ENCODE assay signal across 25 cellular contexts in the genomic region with DNA sequence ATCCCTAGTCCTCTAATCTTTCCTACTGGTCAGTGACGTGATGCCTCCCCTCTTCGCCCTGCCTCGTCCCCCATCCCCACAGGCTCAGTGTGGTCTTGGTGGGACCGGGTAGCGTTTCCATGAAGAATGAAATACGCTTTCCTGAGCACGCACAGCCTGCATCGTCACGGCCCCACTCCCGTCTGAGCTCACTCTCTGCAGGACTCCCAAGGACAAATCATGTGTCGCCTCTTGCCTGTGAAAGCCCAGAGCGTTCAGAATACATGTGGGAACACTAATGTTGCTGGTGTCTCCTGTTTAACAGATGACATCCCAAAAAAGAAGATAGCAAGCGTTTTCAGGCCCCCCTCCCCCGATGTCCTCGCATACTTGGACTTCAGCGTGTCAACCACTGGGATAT. TPM values are rescaled to one million over a fixed set of nuclear protein-coding genes. Genes with fewer than 3 reads are reported as not detected.
DNase-seq lines count a peak whose midpoint lies in the region; ATAC-seq lines count a peak whose summit lies in the region.
"Had no signal": no experiment of that assay in that cellular context is flagged by ENCODE, and none has a peak within 500 bp of the region (broad histone marks: within the 10 kb centered on the region; RNA-seq: fewer than 3 reads in every experiment).

No MANE protein-coding gene starts in this region.

- intact Hi-C loops in Right ventricle myocardium inferior (cut with DNase I), result no loop called here
- intact Hi-C loops in cardiac septum (cut with DNase I), result no loop called here

- peaks cover 58% of the 10 kb centered on the region for H3K36me3 Mint-ChIP-seq in effector memory CD8-positive, alpha-beta T cell (ENCODE audit: insufficient read depth)
- peaks cover 33 to 58% (median 54%) of the 10 kb centered on the region in 3 donors for H3K36me3 Mint-ChIP-seq in immature natural killer cell
- H3K36me3 Mint-ChIP-seq in activated naive CD4-positive, alpha-beta T cell treated with anti-CD3 and anti-CD28 coated beads, Interleukin-2, amount 50 U/mL, for 72 hours, result peaks cover 11 to 23% of the 10 kb centered on the region in 2 donors

- DNase-seq in Right ventricle myocardium inferior (ENCODE audit: missing footprints) (no peak), cardiac septum (ENCODE audit: low spot score) (no peak), immature natural killer cell (no peak), COR-L47 (lab: John Stamatoyannopoulos, UW) (no peak), Kasumi-1 (lab: John Stamatoyannopoulos, UW) (no peak)
- no peak for DNase-seq in effector memory CD8-positive, alpha-beta T cell
- DNase-seq in activated naive CD4-positive, alpha-beta T cell treated with anti-CD3 and anti-CD28 coated beads, Interleukin-2, amount 50 U/mL, for 72 hours (ENCODE audit: low spot score in 2 of 2), result no peak
- DNase-seq: ACHN; activated naive CD4-positive, alpha-beta T cell treated with Interleukin-2 at 50 U/mL for 16 hours; activated T-cell treated with anti-CD3 and anti-CD28 coated beads, Interleukin-2, amount 50 U/mL, for 4 hours; amniotic stem cell; BE2C; head of caudate nucleus; KG1; MM.1S; NCI-H2029 treated with DMSO at 0.1 percent for 48 hours; NCI-H526 treated with DMSO at 0.1 percent for 48 hours; Peyer's patch; retina; stimulated activated CD4-positive, alpha-beta T cell treated with anti-CD3 and anti-CD28 coated beads, Interleukin-2, amount 100 ng/mL, for 48 hours; trophoblast cell had no signal

- ATAC-seq in Right ventricle myocardium inferior (peak; percentile 81), GM21825 (IDR thresholded peaks at IDR 0.05; ENCODE audit: unreplicated experiment) (no peak)
- ATAC-seq in effector memory CD8-positive, alpha-beta T cell (replicated peaks), result no peak
- no peak for ATAC-seq in activated naive CD4-positive, alpha-beta T cell treated with anti-CD3 and anti-CD28 coated beads, Interleukin-2, amount 50 U/mL, for 72 hours
- ATAC-seq: activated T-cell treated with anti-CD3 and anti-CD28 coated beads, Interleukin-2, amount 50 U/mL, for 4 hours had no signal

- peak overlapping the region; percentile 70 to 91 for H3K27ac Mint-ChIP-seq in effector memory CD8-positive, alpha-beta T cell
- peak overlapping the region; percentile 40 to 89 (median 82) for H3K27ac Mint-ChIP-seq in immature natural killer cell
- peak overlapping the region in 1 of 2 donors; percentile 44 for H3K27ac Mint-ChIP-seq in activated naive CD4-positive, alpha-beta T cell treated with anti-CD3 and anti-CD28 coated beads, Interleukin-2, amount 50 U/mL, for 72 hours

- peaks cover 40 to 59% of the 10 kb centered on the region in 2 donors for H3K4me1 Mint-ChIP-seq in effector memory CD8-positive, alpha-beta T cell (ENCODE audit: low read depth in 2 of 2)
- peaks cover 65 to 70% of the 10 kb centered on the region in 2 donors for H3K4me1 Mint-ChIP-seq in immature natural killer cell

- no peaks in the 10 kb centered on the region for H3K9me3 Mint-ChIP-seq in effector memory CD8-positive, alpha-beta T cell
- no peaks in the 10 kb centered on the region for H3K9me3 Mint-ChIP-seq in immature natural killer cell
- H3K9me3 Mint-ChIP-seq in activated naive CD4-positive, alpha-beta T cell treated with anti-CD3 and anti-CD28 coated beads, Interleukin-2, amount 50 U/mL, for 72 hours, result no peaks in the 10 kb centered on the region
- H3K9me3 Mint-ChIP-seq: activated T-cell treated with anti-CD3 and anti-CD28 coated beads, Interleukin-2, amount 50 U/mL, for 4 hours had no signal

- H3K27me3 Mint-ChIP-seq in effector memory CD8-positive, alpha-beta T cell, result no peaks in the 10 kb centered on the region
- H3K27me3 Mint-ChIP-seq in immature natural killer cell (ENCODE audit: low read depth in 3 of 3), result peaks cover 8 to 32% (median 9%) of the 10 kb centered on the region in 3 donors

- H3K4me3 Mint-ChIP-seq in effector memory CD8-positive, alpha-beta T cell, result peak overlapping the region in 1 of 2 donors; percentile 51
- peak overlapping the region in 2 of 5 donors; percentile 21 to 33 for H3K4me3 Mint-ChIP-seq in immature natural killer cell
- H3K4me3 Mint-ChIP-seq: activated T-cell treated with anti-CD3 and anti-CD28 coated beads, Interleukin-2, amount 50 U/mL, for 4 hours had no signal

RNA-seq across cellular contexts. Expression of gene S100B, which starts 49.2 kb away (rescaled TPM):
- total RNA-seq in Right ventricle myocardium inferior, result 8.3 TPM
- 0.62 TPM for total RNA-seq in cardiac septum
- polyA plus RNA-seq in immature natural killer cell, result 100 to 1,000 TPM in 1 of 3 donors, 10 to 100 TPM in 2; 12.6 to 138 (median 67.6) TPM
- not detected for total RNA-seq in activated naive CD4-positive, alpha-beta T cell treated with anti-CD3 and anti-CD28 coated beads, Interleukin-2, amount 50 U/mL, for 72 hours
- total RNA-seq: epithelial cell of proximal tubule, myocyte, SJSA1 had no signal
